Comparison of ENCODE assay signal across 27 cellular contexts in genomic region chr11:13145461-13145860, GRCh38.
A peak's percentile ranks its signal among the peaks of the same experiment; 100 is the strongest.
DNase-seq lines count a peak whose midpoint lies in the region; ATAC-seq and TF ChIP-seq lines count a peak whose summit lies in the region.
"Had no signal": no experiment of that assay in that cellular context is flagged by ENCODE, and none has a peak within 500 bp of the region (broad histone marks: within the 10 kb centered on the region; RNA-seq: fewer than 3 reads in every experiment).

No MANE protein-coding gene starts in this region.

- intact Hi-C loops in transverse colon (cut with DNase I; ENCODE audit: low total_unique reads), result no loop called here

- H3K4me1 ChIP-seq in transverse colon, result peaks cover 0 to 27% (median 10%) of the 10 kb centered on the region in 4 donors
- H3K4me1 ChIP-seq: psoas muscle, tibial nerve had no signal

- CTCF ChIA-PET in WTC11 (lab: Charles Lee), result interaction anchor here (0.6 to 1.8 kb wide), 18 partner anchors 9 to 856 kb away, joined by 3 to 18 read pairs (median 3); no protein-coding TSS in a partner anchor

- peak; percentile 75 for ATAC-seq in WTC11
- no peak for ATAC-seq in GM21717 (IDR thresholded peaks at IDR 0.05; ENCODE audit: unreplicated experiment)
- ATAC-seq: esophagus mucosa, left ventricle myocardium superior, psoas muscle had no signal

- TF ChIP-seq CTCF in WTC11 (IDR thresholded peaks at IDR 0.05), result no peak
- TF ChIP-seq CTCF in transverse colon (IDR thresholded peaks at IDR 0.05), result no peak

- H3K9me3 ChIP-seq in transverse colon, result no peaks in the 10 kb centered on the region
- H3K9me3 ChIP-seq: Caco-2, psoas muscle, tibial nerve had no signal

- no peak overlapping the region for H3K27ac ChIP-seq in transverse colon
- H3K27ac ChIP-seq: C4-2B, psoas muscle, tibial nerve had no signal

- no peaks in the 10 kb centered on the region for H3K27me3 ChIP-seq in H7 (ENCODE audit: control insufficient read depth, insufficient read depth, low read length)
- no peaks in the 10 kb centered on the region for H3K27me3 ChIP-seq in transverse colon
- H3K27me3 ChIP-seq: tibial nerve had no signal

- POLR2A ChIA-PET in WTC11 (lab: Charles Lee), result interaction anchor here (0.6 kb wide), 1 partner anchor 661 kb away, joined by 9 read pairs; no protein-coding TSS in a partner anchor

- H3K27ac Mint-ChIP-seq in WTC11, result no peak overlapping the region
- H3K27ac Mint-ChIP-seq: activated T-helper 1 cell treated with anti-CD3 and anti-CD28 coated beads, Interleukin-12 subunit alpha, Interleukin-12 subunit beta, Interleukin-2, Interleukin-4 antibody, amounts not matched to agents 30 ng/mL and 10 ng/mL and 1 ng/mL, durations not matched to agents 14 hours and 24 hours and 36 hours had no signal

- no peak for TF ChIP-seq POLR2A in transverse colon (IDR thresholded peaks at IDR 0.05)

- H3K4me1 Mint-ChIP-seq in WTC11, result 0 out of 2 replicates have a peak, but pooled peaks cover 3% of the 10 kb centered on the region

- TF ChIP-seq EP300 in transverse colon (IDR thresholded peaks at IDR 0.05; ENCODE audit: low read depth), result no peak

- H3K4me3 ChIP-seq in H7 (ENCODE audit: insufficient read depth, low read depth, low read length), result no peak overlapping the region
- no peak overlapping the region for H3K4me3 ChIP-seq in transverse colon
- H3K4me3 ChIP-seq: psoas muscle, tibial nerve had no signal

- DNase-seq in ACHN (peak; percentile 14), H7 (peak; percentile 54), WTC11 (ENCODE audit: low spot score) (no peak), left kidney (ENCODE audit: low read depth, low spot score) (peak; percentile 59), NCI-H526 (lab: John Stamatoyannopoulos, UW) (no peak), transverse colon (no peak)
- DNase-seq: activated CD4-positive, alpha-beta T cell treated with anti-CD3 and anti-CD28 coated beads, Interleukin-2, amount 50 U/mL, for 48 hours; activated CD4-positive, CD25-positive, alpha-beta regulatory T cell treated with anti-CD3 and anti-CD28 coated beads, Interleukin-2, amount 50 U/mL, for 72 hours; activated CD8-positive, alpha-beta memory T cell treated with anti-CD3 and anti-CD28 coated beads, Interleukin-2, amount 50 U/mL, for 4 hours; activated naive CD4-positive, alpha-beta T cell treated with Interleukin-2 at 50 U/mL for 16 hours; Caco-2; caudate nucleus; DND-41; foreskin fibroblast; GF-D8; head of caudate nucleus; left ventricle myocardium superior; NCI-H1105 treated with DMSO at 0.1 percent for 48 hours; NCI-H2029 treated with DMSO at 0.1 percent for 48 hours; psoas muscle; stimulated activated CD4-positive, alpha-beta T cell treated with anti-CD3 and anti-CD28 coated beads, Interleukin-4, amount 100 ng/mL, for 24 hours; T-helper 2 cell had no signal

- H3K27me3 Mint-ChIP-seq in WTC11 (ENCODE audit: low read depth), result no peaks in the 10 kb centered on the region

- in situ Hi-C loops in ACHN (cut with HindIII; ENCODE audit: low pct_ligation_motif_present, low pct_unique_long_range_greater_than_20kb, low sequenced_read_pairs) (no loop called here), transverse colon (cut with MboI; ENCODE audit: low pct_ligation_motif_present in 1 of 4, low pct_unique_long_range_greater_than_20kb in 1 of 4, low sequenced_read_pairs in 3 of 4) (no loop called here)

- no peaks in the 10 kb centered on the region for H3K36me3 ChIP-seq in H7 (replicated peaks; ENCODE audit: control insufficient read depth, insufficient read depth, low read length)
- no peaks in the 10 kb centered on the region for H3K36me3 ChIP-seq in transverse colon
- H3K36me3 ChIP-seq: tibial nerve had no signal

- no peaks in the 10 kb centered on the region for H3K9me3 Mint-ChIP-seq in WTC11
- H3K9me3 Mint-ChIP-seq: activated T-helper 1 cell treated with anti-CD3 and anti-CD28 coated beads, Interleukin-12 subunit alpha, Interleukin-12 subunit beta, Interleukin-2, Interleukin-4 antibody, amounts not matched to agents 30 ng/mL and 10 ng/mL and 1 ng/mL, durations not matched to agents 14 hours and 24 hours and 36 hours had no signal

- H3K4me3 Mint-ChIP-seq in WTC11, result no peak overlapping the region
- H3K4me3 Mint-ChIP-seq: activated T-helper 1 cell treated with anti-CD3 and anti-CD28 coated beads, Interleukin-12 subunit alpha, Interleukin-12 subunit beta, Interleukin-2, Interleukin-4 antibody, amounts not matched to agents 30 ng/mL and 10 ng/mL and 1 ng/mL, durations not matched to agents 14 hours and 24 hours and 36 hours had no signal

- WGBS in transverse colon (ENCODE audit: low coverage in 1 of 2), 2 donors, result 73 to 76% methylated on average over 2 of the region's 2 CpGs

- H3K36me3 Mint-ChIP-seq in WTC11, result no peaks in the 10 kb centered on the region

TF ChIP-seq in WTC11, 78 proteins besides CTCF, POLR2A, EP300 and RAD21:
- TF ChIP-seq TCF7 (CRISPR knock-in tag; IDR thresholded peaks at IDR 0.05; ENCODE audit: low read depth) (no peak), MXD4 (CRISPR knock-in tag; IDR thresholded peaks at IDR 0.05; ENCODE audit: borderline replicate concordance) (no peak), IRF1 (CRISPR knock-in tag; IDR thresholded peaks at IDR 0.05) (no peak), FOXJ3 (CRISPR knock-in tag; IDR thresholded peaks at IDR 0.05; ENCODE audit: borderline replicate concordance) (no peak), KAT7 (CRISPR knock-in tag; IDR thresholded peaks at IDR 0.05; ENCODE audit: borderline replicate concordance) (no peak), NFYB (CRISPR knock-in tag; conservative IDR thresholded peaks at IDR 0.05; ENCODE audit: low read depth) (no peak), ZNF232 (CRISPR knock-in tag; IDR thresholded peaks at IDR 0.05) (no peak), ATF6 (CRISPR knock-in tag; IDR thresholded peaks at IDR 0.05) (no peak), SP1 (CRISPR knock-in tag; conservative IDR thresholded peaks at IDR 0.05) (no peak), MAX (CRISPR knock-in tag; IDR thresholded peaks at IDR 0.05) (no peak)
TF ChIP-seq in WTC11: peak in this region for 0.

Comparison
In these comparisons a context has a peak if more than half of its experiments do, and no peak if none do; other contexts are left out.
1. DNase-seq: peak in ACHN (single experiment), H7 (single experiment) and left kidney (single experiment); none in WTC11 (single experiment), NCI-H526 (0 of 2) and transverse colon (single experiment).